In the genomic region with DNA sequence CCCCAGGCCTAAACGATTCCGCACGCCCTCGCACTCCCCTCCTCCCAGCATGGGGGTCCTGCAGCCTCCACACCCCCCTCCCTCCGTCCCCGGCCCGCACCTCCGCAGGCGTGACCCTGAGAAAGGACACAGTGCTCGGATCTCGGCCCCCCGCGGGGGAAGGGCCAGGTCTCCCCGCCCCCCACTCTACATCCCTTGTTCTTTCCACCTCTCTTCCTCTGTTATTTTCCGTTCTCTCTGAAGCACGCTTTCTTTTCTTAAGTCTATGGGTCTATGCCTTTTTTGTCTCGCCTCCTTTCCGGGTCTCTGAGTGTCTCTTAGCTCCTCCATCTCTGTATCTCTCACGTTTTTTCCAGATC, we compare ENCODE assay signal across 8 cellular contexts. TPM values are rescaled to one million over a fixed set of nuclear protein-coding genes. Genes with fewer than 3 reads are reported as not detected.
A peak's percentile ranks its signal among the peaks of the same experiment; 100 is the strongest.
DNase-seq lines count a peak whose midpoint lies in the region; ATAC-seq and TF ChIP-seq lines count a peak whose summit lies in the region.

No MANE protein-coding gene starts in this region.

- no peak for ATAC-seq in HG03442 (IDR thresholded peaks at IDR 0.05; ENCODE audit: unreplicated experiment)

- H3K4me1 ChIP-seq in Karpas-422 (ENCODE audit: low read length) (peaks cover 60% of the 10 kb centered on the region), ascending aorta (peaks cover 24 to 48% of the 10 kb centered on the region in 2 donors)

- peak overlapping the region; percentile 100 for H3K4me2 ChIP-seq in Karpas-422 (ENCODE audit: low read depth, low read length, poor library complexity, severe bottlenecking)

- H3K27me3 ChIP-seq in Karpas-422 (ENCODE audit: low read length) = no peaks in the 10 kb centered on the region
- H3K27me3 ChIP-seq in ascending aorta = no peaks in the 10 kb centered on the region

- H3K9me2 ChIP-seq in Karpas-422 (replicated peaks; ENCODE audit: insufficient read depth, low read length) = no peaks in the 10 kb centered on the region

- no peaks in the 10 kb centered on the region for H3K36me3 ChIP-seq in Karpas-422 (ENCODE audit: insufficient read depth, low read length)
- H3K36me3 ChIP-seq in ascending aorta = no peaks in the 10 kb centered on the region

- H3K27ac ChIP-seq in Karpas-422 (ENCODE audit: low read length) (peak overlapping the region; percentile 60), ascending aorta (peak overlapping the region in 1 of 2 donors; percentile 24)

- H4K20me1 ChIP-seq in Karpas-422 (ENCODE audit: insufficient read depth, low read depth, low read length) = no peaks in the 10 kb centered on the region

- H3K79me2 ChIP-seq in Karpas-422 (ENCODE audit: low read length) = no peaks in the 10 kb centered on the region

- H3K9me3 ChIP-seq in Karpas-422 (ENCODE audit: low read length) (no peaks in the 10 kb centered on the region), ascending aorta (no peaks in the 10 kb centered on the region)

- peak overlapping the region; percentile 98 for H2AFZ ChIP-seq in Karpas-422 (ENCODE audit: low read length)

- intact Hi-C loops in ascending aorta (cut with DNase I) = no loop called here

- H3K4me3 ChIP-seq in Karpas-422 (ENCODE audit: low read length) (peak overlapping the region; percentile 92), ascending aorta (peak overlapping the region; percentile 61 to 65)

- DNase-seq in Daoy (ENCODE audit: low read depth) = peak; percentile 31
- DNase-seq in Karpas-422 = no peak
- no peak for DNase-seq in ascending aorta (ENCODE audit: low spot score in 2 of 2)
- DNase-seq in islet precursor cell = peak; percentile 70
- peak; percentile 23 for DNase-seq in superior temporal gyrus (ENCODE audit: extremely low spot score)
- DNase-seq in occipital lobe (lab: John Stamatoyannopoulos, UW) = no peak
- no peak for DNase-seq in DMS153 (lab: John Stamatoyannopoulos, UW)

- no peak for TF ChIP-seq CTCF in ascending aorta (IDR thresholded peaks at IDR 0.05)

- peak overlapping the region; percentile 91 for H3K9ac ChIP-seq in Karpas-422 (ENCODE audit: low read length)

RNA-seq across cellular contexts. Expression of a gene that starts 2.0 kb away (rescaled TPM):
- total RNA-seq in Daoy (2014; rRNA removed; shearing (Covaris generic)) = 0.40 and 0.92 TPM in 2 replicates
- total RNA-seq in Karpas-422 (2014; rRNA removed; shearing (Covaris generic); ENCODE audit: low replicate concordance) = 0.37 and 2.1 TPM in 2 replicates
- total RNA-seq in ascending aorta (not detected), occipital lobe (0.31 TPM)

RNA-seq across cellular contexts. Expression of a gene that starts 7.6 kb away (rescaled TPM):
- total RNA-seq in Daoy (2014; rRNA removed; shearing (Covaris generic)) = 0.03 TPM in 1 of 2 replicates, not detected in the other
- 0.18 TPM in 1 of 2 replicates, not detected in the other for total RNA-seq in Karpas-422 (2014; rRNA removed; shearing (Covaris generic); ENCODE audit: low replicate concordance)
- not detected for total RNA-seq in ascending aorta
- total RNA-seq in occipital lobe = 0.47 TPM

RNA-seq across cellular contexts. Expression of a gene that starts 26.3 kb away (rescaled TPM):
- 0.74 and 1.9 TPM in 2 replicates for total RNA-seq in Daoy (2014; rRNA removed; shearing (Covaris generic))
- total RNA-seq in Karpas-422 (2014; rRNA removed; shearing (Covaris generic); ENCODE audit: low replicate concordance) = 12.7 and 24.0 TPM in 2 replicates
- 178 TPM for total RNA-seq in ascending aorta
- 7.8 TPM for total RNA-seq in occipital lobe

RNA-seq across cellular contexts. Expression of a gene that starts 36.8 kb away (rescaled TPM):
- total RNA-seq in Daoy (2014; rRNA removed; shearing (Covaris generic)) = 2.7 and 3.5 TPM in 2 replicates
- total RNA-seq in Karpas-422 (2014; rRNA removed; shearing (Covaris generic); ENCODE audit: low replicate concordance) = 24.5 and 47.7 TPM in 2 replicates
- total RNA-seq in ascending aorta = 28.3 TPM
- total RNA-seq in occipital lobe = 27.9 TPM

RNA-seq across cellular contexts. Expression of a gene that starts 38.4 kb away (rescaled TPM):
- total RNA-seq in Daoy (2014; rRNA removed; shearing (Covaris generic)) = not detected in 2 replicates
- total RNA-seq in Karpas-422 (2014; rRNA removed; shearing (Covaris generic); ENCODE audit: low replicate concordance) = 0.22 and 1.5 TPM in 2 replicates
- total RNA-seq in ascending aorta (not detected), occipital lobe (1.4 TPM)

Comparison
In these comparisons a context has a peak if more than half of its experiments do, and no peak if none do; other contexts are left out.
1. DNase-seq: peak in Daoy (single experiment), islet precursor cell (single experiment) and superior temporal gyrus (single experiment); none in Karpas-422 (single experiment), ascending aorta (0 of 2), occipital lobe (single experiment) and DMS153 (single experiment).